13 cellular contexts compared by ENCODE assay signal in genomic region chr14:56087824-56088571, GRCh38. TPM values are rescaled to one million over a fixed set of nuclear protein-coding genes. Genes with fewer than 3 reads are reported as not detected.
A peak's percentile ranks its signal among the peaks of the same experiment; 100 is the strongest.
DNase-seq lines count a peak whose midpoint lies in the region; ATAC-seq and TF ChIP-seq lines count a peak whose summit lies in the region.
"Had no signal": no experiment of that assay in that cellular context is flagged by ENCODE, and none has a peak within 500 bp of the region (broad histone marks: within the 10 kb centered on the region; RNA-seq: fewer than 3 reads in every experiment).

No MANE protein-coding gene starts in this region.

- no peak overlapping the region for H3K4me3 ChIP-seq in astrocyte of the cerebellum (ENCODE audit: low read depth, low read length)
- H3K4me3 ChIP-seq: right lobe of liver had no signal

- TF ChIP-seq CTCF in astrocyte of the cerebellum (IDR thresholded peaks at IDR 0.05; ENCODE audit: low read depth, low read length, missing control alignments): no peak

- in situ Hi-C loops in G401 (cut with HindIII; ENCODE audit: low sequenced_read_pairs): no loop called here
- in situ Hi-C loops in astrocyte of the cerebellum (cut with HindIII; ENCODE audit: low sequenced_read_pairs): no loop called here

- DNase-seq in G401 (ENCODE audit: low spot score) (peak; percentile 68), NCI-H2029 treated with DMSO at 0.1 percent for 48 hours (lab: John Stamatoyannopoulos, UW) (peak; percentile 78), astrocyte of the cerebellum (ENCODE audit: low read depth) (peak; percentile 29), pons (ENCODE audit: low spot score) (peak; percentile 14), glomerular visceral epithelial cell (ENCODE audit: extremely low spot score) (no peak)
- DNase-seq: activated CD4-positive, CD25-positive, alpha-beta regulatory T cell treated with anti-CD3 and anti-CD28 coated beads, Interleukin-2, amount 50 U/mL, for 72 hours; activated T-cell treated with anti-CD3 and anti-CD28 coated beads, Interleukin-2, amount 50 U/mL, for 1 hour; BE2C; GDM1; right lobe of liver had no signal

- ATAC-seq in HG03045 (IDR thresholded peaks at IDR 0.05; ENCODE audit: unreplicated experiment) (no peak), GM18870 (IDR thresholded peaks at IDR 0.05; ENCODE audit: unreplicated experiment) (no peak), HG02588 (IDR thresholded peaks at IDR 0.05; ENCODE audit: unreplicated experiment) (no peak)
- ATAC-seq: right lobe of liver had no signal

RNA-seq across cellular contexts. Expression of gene PELI2, which starts 30.2 kb away (rescaled TPM):
- under 0.01 and 0.10 TPM in 2 replicates for total RNA-seq in G401 (2014; rRNA removed; shearing (Covaris generic))
